In genomic region chr10:17239276-17239660, GRCh38 we compare ENCODE assay signal across 17 cellular contexts. TPM values are rescaled to one million over a fixed set of nuclear protein-coding genes. Genes with fewer than 3 reads are reported as not detected.
DNase-seq lines count a peak whose midpoint lies in the region; ATAC-seq and TF ChIP-seq lines count a peak whose summit lies in the region.
"Had no signal": no experiment of that assay in that cellular context is flagged by ENCODE, and none has a peak within 500 bp of the region (broad histone marks: within the 10 kb centered on the region; RNA-seq: fewer than 3 reads in every experiment).

No MANE protein-coding gene starts in this region.

- POLR2A ChIA-PET in CD8-positive, alpha-beta T cell (lab: Charles Lee), result no interaction called here

- H3K27me3 Mint-ChIP-seq in CD8-positive, alpha-beta T cell (ENCODE audit: low read depth), result no peaks in the 10 kb centered on the region
- H3K27me3 Mint-ChIP-seq in T-helper 17 cell, result no peaks in the 10 kb centered on the region
- H3K27me3 Mint-ChIP-seq in endothelial cell (ENCODE audit: unreplicated experiment), result peaks cover 7% of the 10 kb centered on the region
- no peaks in the 10 kb centered on the region for H3K27me3 Mint-ChIP-seq in progenitor cell of endocrine pancreas
- H3K27me3 Mint-ChIP-seq: activated naive CD8-positive, alpha-beta T cell treated with anti-CD3 and anti-CD28 coated beads, Interleukin-2, amount 10 ng/mL, durations not matched to agents 7 days and 5 days; B cell had no signal

- ATAC-seq in CD8-positive, alpha-beta T cell, result no peak
- ATAC-seq in T-helper 17 cell (peak; percentile 5), GM18909 (IDR thresholded peaks at IDR 0.05; ENCODE audit: poor library complexity, unreplicated experiment) (no peak)

- intact Hi-C loops in CD8-positive, alpha-beta T cell (cut with DNase I, micrococcal nuclease), result loop anchor here (10.0 kb wide), 3 partner anchors 54 to 1374 kb away; partner anchors contain the start of genes MINDY3 (in 1 of the 2) and STAM (in 1 of the 2)

- peaks cover 17% of the 10 kb centered on the region for H3K4me1 ChIP-seq in CD8-positive, alpha-beta T cell (ENCODE audit: insufficient read depth, low read length)

- no peak for TF ChIP-seq CTCF in CD8-positive, alpha-beta T cell (IDR thresholded peaks at IDR 0.05)
- TF ChIP-seq CTCF in endothelial cell (IDR thresholded peaks at IDR 0.05; ENCODE audit: unreplicated experiment), result no peak
- no peak for TF ChIP-seq CTCF in progenitor cell of endocrine pancreas (IDR thresholded peaks at IDR 0.05; ENCODE audit: unreplicated experiment)

- no peaks in the 10 kb centered on the region for H3K27me3 ChIP-seq in CD8-positive, alpha-beta T cell (ENCODE audit: insufficient read depth, low read length)

- H3K27ac Mint-ChIP-seq in CD8-positive, alpha-beta T cell, result peak overlapping the region; percentile 63
- H3K27ac Mint-ChIP-seq in T-helper 17 cell (peak overlapping the region; percentile 96), endothelial cell (ENCODE audit: unreplicated experiment) (peak overlapping the region; percentile 86), progenitor cell of endocrine pancreas (peak overlapping the region; percentile 38)
- H3K27ac Mint-ChIP-seq: activated naive CD8-positive, alpha-beta T cell treated with anti-CD3 and anti-CD28 coated beads, Interleukin-2, amount 10 ng/mL, durations not matched to agents 7 days and 5 days; B cell had no signal

- H3K4me3 Mint-ChIP-seq in CD8-positive, alpha-beta T cell, result no peak overlapping the region
- peak overlapping the region; percentile 19 for H3K4me3 Mint-ChIP-seq in T-helper 17 cell
- H3K4me3 Mint-ChIP-seq in endothelial cell (ENCODE audit: unreplicated experiment), result peak overlapping the region; percentile 57
- no peak overlapping the region for H3K4me3 Mint-ChIP-seq in progenitor cell of endocrine pancreas (ENCODE audit: low read depth)
- H3K4me3 Mint-ChIP-seq: activated naive CD8-positive, alpha-beta T cell treated with anti-CD3 and anti-CD28 coated beads, Interleukin-2, amount 10 ng/mL, durations not matched to agents 7 days and 5 days; B cell had no signal

- CTCF ChIA-PET in CD8-positive, alpha-beta T cell (lab: Charles Lee), result no interaction called here

- peaks cover 28% of the 10 kb centered on the region for H3K4me1 Mint-ChIP-seq in CD8-positive, alpha-beta T cell (ENCODE audit: low read depth)
- H3K4me1 Mint-ChIP-seq in T-helper 17 cell (peaks cover 27% of the 10 kb centered on the region), endothelial cell (ENCODE audit: unreplicated experiment) (peaks cover 5% of the 10 kb centered on the region), progenitor cell of endocrine pancreas (ENCODE audit: low read depth) (no peaks in the 10 kb centered on the region)

- H3K4me3 ChIP-seq in CD8-positive, alpha-beta T cell (ENCODE audit: low read depth, low read length), result no peak overlapping the region

- no peaks in the 10 kb centered on the region for H3K9me3 Mint-ChIP-seq in CD8-positive, alpha-beta T cell
- no peaks in the 10 kb centered on the region for H3K9me3 Mint-ChIP-seq in endothelial cell (ENCODE audit: unreplicated experiment)
- H3K9me3 Mint-ChIP-seq in progenitor cell of endocrine pancreas (ENCODE audit: low read depth), result no peaks in the 10 kb centered on the region
- H3K9me3 Mint-ChIP-seq: activated naive CD8-positive, alpha-beta T cell treated with anti-CD3 and anti-CD28 coated beads, Interleukin-2, amount 10 ng/mL, durations not matched to agents 7 days and 5 days had no signal

- DNase-seq in CD8-positive, alpha-beta T cell, result no peak
- no peak for DNase-seq in T-helper 17 cell
- DNase-seq in endothelial cell (ENCODE audit: low spot score), result no peak
- no peak for DNase-seq in progenitor cell of endocrine pancreas (ENCODE audit: low spot score, unreplicated experiment)
- DNase-seq in mucosa of gallbladder (ENCODE audit: low spot score), result no peak
- no peak for DNase-seq in A172 (ENCODE audit: low spot score)
- DNase-seq in HuH-7 (ENCODE audit: low spot score), result no peak
- DNase-seq: activated CD4-positive, CD25-positive, alpha-beta regulatory T cell treated with anti-CD3 and anti-CD28 coated beads, Interleukin-2, amount 50 U/mL, for 72 hours; activated naive CD8-positive, alpha-beta T cell treated with anti-CD3 and anti-CD28 coated beads, Interleukin-2, amount 10 ng/mL, durations not matched to agents 7 days and 5 days; DMS53; erythroblast; head of caudate nucleus; NCI-H2171; stimulated activated CD4-positive, alpha-beta T cell treated with anti-CD3 and anti-CD28 coated beads, Interleukin-2, amount 100 ng/mL, for 24 hours; T-helper 2 cell had no signal

- H3K36me3 ChIP-seq in CD8-positive, alpha-beta T cell (ENCODE audit: insufficient read depth, low read length), result peaks cover 34% of the 10 kb centered on the region

- H3K9me3 ChIP-seq in CD8-positive, alpha-beta T cell (ENCODE audit: low read length), result no peaks in the 10 kb centered on the region
- no peaks in the 10 kb centered on the region for H3K9me3 ChIP-seq in T-helper 17 cell (ENCODE audit: control insufficient read depth, low read length, poor library complexity, severe bottlenecking)

- H3K36me3 Mint-ChIP-seq in CD8-positive, alpha-beta T cell, result peaks cover 45% of the 10 kb centered on the region
- H3K36me3 Mint-ChIP-seq in T-helper 17 cell (ENCODE audit: low read depth) (peaks cover 11% of the 10 kb centered on the region), endothelial cell (ENCODE audit: low read depth, unreplicated experiment) (peaks cover 22% of the 10 kb centered on the region), progenitor cell of endocrine pancreas (ENCODE audit: insufficient read depth) (peaks cover 8% of the 10 kb centered on the region)

- no peak overlapping the region for H3K27ac ChIP-seq in CD8-positive, alpha-beta T cell (ENCODE audit: low read depth, low read length)

RNA-seq across cellular contexts. Expression of gene VIM, which starts 11.2 kb away (rescaled TPM):
- total RNA-seq in CD8-positive, alpha-beta T cell, result 100 to 1,000 TPM; 776 to 783 TPM
- total RNA-seq in T-helper 17 cell (1,000 to 10,000 TPM; 1,558 to 2,042 TPM), endothelial cell (ENCODE audit: unreplicated experiment) (6,235 TPM), progenitor cell of endocrine pancreas (172 and 261 TPM in 2 replicates), mucosa of gallbladder (477 TPM)
- 4,251 and 5,299 TPM in 2 replicates for total RNA-seq in A172 (2014; rRNA removed; shearing (Covaris generic))

RNA-seq across cellular contexts. Expression of gene TRDMT1, which starts 37.8 kb away (rescaled TPM):
- total RNA-seq in CD8-positive, alpha-beta T cell, result 10 to 100 TPM; 10.4 to 11.7 TPM
- total RNA-seq in T-helper 17 cell (10 to 100 TPM; 10.6 to 15.6 TPM), endothelial cell (ENCODE audit: unreplicated experiment) (17.7 TPM), progenitor cell of endocrine pancreas (10.4 and 14.3 TPM in 2 replicates), mucosa of gallbladder (6.0 TPM)
- total RNA-seq in A172 (2014; rRNA removed; shearing (Covaris generic)), result 4.3 and 5.9 TPM in 2 replicates

Comparison
In these comparisons a context has a peak if more than half of its experiments do, and no peak if none do; other contexts are left out.
1. H3K27ac Mint-ChIP-seq: peak in every context shown above with its lines; median percentile 96 in T-helper 17 cell; 86 in endothelial cell; 63 in CD8-positive, alpha-beta T cell; 38 in progenitor cell of endocrine pancreas.
2. H3K4me3 Mint-ChIP-seq: peak in T-helper 17 cell (single experiment) and endothelial cell (single experiment); none in CD8-positive, alpha-beta T cell (single experiment) and progenitor cell of endocrine pancreas (single experiment).